Comparison of ENCODE assay signal across 8 cellular contexts in genomic region chr4:112230879-112231778, GRCh38.
DNase-seq lines count a peak whose midpoint lies in the region; ATAC-seq and FAIRE-seq lines count a peak whose summit lies in the region.

No MANE protein-coding gene starts in this region.

- FAIRE-seq in colon (lab: Jason Lieb, UNC) = peak; percentile 82

- peak; percentile 99 for DNase-seq in AG20443 (ENCODE audit: low spot score)
- peak; percentile 82 for DNase-seq in GM19240 (ENCODE audit: insufficient read length, low spot score)
- DNase-seq in NCI-H524 (lab: John Stamatoyannopoulos, UW) = peak; percentile 81 to 88
- DNase-seq in activated CD4-positive, alpha-beta T cell treated with anti-CD3 and anti-CD28 coated beads for 4 hours = peak; percentile 96
- peak; percentile 96 for DNase-seq in kidney glomerular epithelial cell (lab: John Stamatoyannopoulos, UW)
- peak; percentile 93 to 97 for DNase-seq in stimulated activated CD4-positive, alpha-beta T cell treated with anti-CD3 and anti-CD28 coated beads, Interleukin-15, amount 100 ng/mL, for 48 hours (ENCODE audit: low read depth in 2 of 2)

- peak; percentile 88 for ATAC-seq in HG03457 (IDR thresholded peaks at IDR 0.05; ENCODE audit: unreplicated experiment)

Comparison
In these comparisons a context has a peak if more than half of its experiments do, and no peak if none do; other contexts are left out.
1. Peak in every context shown above with its lines: DNase-seq and ATAC-seq.